1 cellular context compared by ENCODE assay signal in the genomic region with DNA sequence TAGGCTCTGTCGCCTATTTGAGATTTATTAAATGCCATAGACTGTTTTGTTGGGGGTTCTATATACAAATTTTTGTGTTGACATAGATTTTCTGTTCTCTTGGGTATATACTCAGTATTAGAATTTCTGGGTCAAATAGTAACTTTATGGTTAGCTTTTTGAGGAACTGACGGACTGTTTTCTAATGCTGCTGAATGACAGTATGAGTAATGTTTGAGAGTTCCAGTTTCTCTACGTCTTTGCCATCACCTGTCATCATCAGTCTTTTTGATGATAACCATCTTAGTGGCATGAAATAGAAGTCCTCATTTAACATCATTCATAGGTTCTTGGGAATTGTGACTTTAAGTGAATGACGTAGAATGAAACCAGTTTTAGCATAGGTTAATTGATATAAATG.
TF ChIP-seq lines count a peak whose summit lies in the region.

No MANE protein-coding gene starts in this region.

TF ChIP-seq in HepG2, 621 proteins besides CTCF, POLR2A, EP300 and RAD21 (continued from another document):
- TF ChIP-seq, protein P1, sequence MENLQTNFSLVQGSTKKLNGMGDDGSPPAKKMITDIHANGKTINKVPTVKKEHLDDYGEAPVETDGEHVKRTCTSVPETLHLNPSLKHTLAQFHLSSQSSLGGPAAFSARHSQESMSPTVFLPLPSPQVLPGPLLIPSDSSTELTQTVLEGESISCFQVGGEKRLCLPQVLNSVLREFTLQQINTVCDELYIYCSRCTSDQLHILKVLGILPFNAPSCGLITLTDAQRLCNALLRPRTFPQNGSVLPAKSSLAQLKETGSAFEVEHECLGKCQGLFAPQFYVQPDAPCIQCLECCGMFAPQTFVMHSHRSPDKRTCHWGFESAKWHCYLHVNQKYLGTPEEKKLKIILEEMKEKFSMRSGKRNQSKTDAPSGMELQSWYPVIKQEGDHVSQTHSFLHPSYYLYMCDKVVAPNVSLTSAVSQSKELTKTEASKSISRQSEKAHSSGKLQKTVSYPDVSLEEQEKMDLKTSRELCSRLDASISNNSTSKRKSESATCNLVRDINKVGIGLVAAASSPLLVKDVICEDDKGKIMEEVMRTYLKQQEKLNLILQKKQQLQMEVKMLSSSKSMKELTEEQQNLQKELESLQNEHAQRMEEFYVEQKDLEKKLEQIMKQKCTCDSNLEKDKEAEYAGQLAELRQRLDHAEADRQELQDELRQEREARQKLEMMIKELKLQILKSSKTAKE (CRISPR knock-in tag; IDR thresholded peaks at IDR 0.05; ENCODE audit: borderline replicate concordance): no peak
- no peak for TF ChIP-seq SMARCC2 (IDR thresholded peaks at IDR 0.05)
- TF ChIP-seq, protein P2, sequence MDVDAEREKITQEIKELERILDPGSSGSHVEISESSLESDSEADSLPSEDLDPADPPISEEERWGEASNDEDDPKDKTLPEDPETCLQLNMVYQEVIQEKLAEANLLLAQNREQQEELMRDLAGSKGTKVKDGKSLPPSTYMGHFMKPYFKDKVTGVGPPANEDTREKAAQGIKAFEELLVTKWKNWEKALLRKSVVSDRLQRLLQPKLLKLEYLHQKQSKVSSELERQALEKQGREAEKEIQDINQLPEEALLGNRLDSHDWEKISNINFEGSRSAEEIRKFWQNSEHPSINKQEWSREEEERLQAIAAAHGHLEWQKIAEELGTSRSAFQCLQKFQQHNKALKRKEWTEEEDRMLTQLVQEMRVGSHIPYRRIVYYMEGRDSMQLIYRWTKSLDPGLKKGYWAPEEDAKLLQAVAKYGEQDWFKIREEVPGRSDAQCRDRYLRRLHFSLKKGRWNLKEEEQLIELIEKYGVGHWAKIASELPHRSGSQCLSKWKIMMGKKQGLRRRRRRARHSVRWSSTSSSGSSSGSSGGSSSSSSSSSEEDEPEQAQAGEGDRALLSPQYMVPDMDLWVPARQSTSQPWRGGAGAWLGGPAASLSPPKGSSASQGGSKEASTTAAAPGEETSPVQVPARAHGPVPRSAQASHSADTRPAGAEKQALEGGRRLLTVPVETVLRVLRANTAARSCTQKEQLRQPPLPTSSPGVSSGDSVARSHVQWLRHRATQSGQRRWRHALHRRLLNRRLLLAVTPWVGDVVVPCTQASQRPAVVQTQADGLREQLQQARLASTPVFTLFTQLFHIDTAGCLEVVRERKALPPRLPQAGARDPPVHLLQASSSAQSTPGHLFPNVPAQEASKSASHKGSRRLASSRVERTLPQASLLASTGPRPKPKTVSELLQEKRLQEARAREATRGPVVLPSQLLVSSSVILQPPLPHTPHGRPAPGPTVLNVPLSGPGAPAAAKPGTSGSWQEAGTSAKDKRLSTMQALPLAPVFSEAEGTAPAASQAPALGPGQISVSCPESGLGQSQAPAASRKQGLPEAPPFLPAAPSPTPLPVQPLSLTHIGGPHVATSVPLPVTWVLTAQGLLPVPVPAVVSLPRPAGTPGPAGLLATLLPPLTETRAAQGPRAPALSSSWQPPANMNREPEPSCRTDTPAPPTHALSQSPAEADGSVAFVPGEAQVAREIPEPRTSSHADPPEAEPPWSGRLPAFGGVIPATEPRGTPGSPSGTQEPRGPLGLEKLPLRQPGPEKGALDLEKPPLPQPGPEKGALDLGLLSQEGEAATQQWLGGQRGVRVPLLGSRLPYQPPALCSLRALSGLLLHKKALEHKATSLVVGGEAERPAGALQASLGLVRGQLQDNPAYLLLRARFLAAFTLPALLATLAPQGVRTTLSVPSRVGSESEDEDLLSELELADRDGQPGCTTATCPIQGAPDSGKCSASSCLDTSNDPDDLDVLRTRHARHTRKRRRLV (CRISPR knock-in tag; IDR thresholded peaks at IDR 0.05): no peak
- no peak for TF ChIP-seq KLF11 (CRISPR knock-in tag; IDR thresholded peaks at IDR 0.05)
- no peak for TF ChIP-seq NKX3-1 (CRISPR knock-in tag; IDR thresholded peaks at IDR 0.05)
- no peak for TF ChIP-seq ZNF234 (CRISPR knock-in tag; conservative IDR thresholded peaks at IDR 0.05)
- TF ChIP-seq ZNF484 (CRISPR knock-in tag; IDR thresholded peaks at IDR 0.05; ENCODE audit: borderline replicate concordance, low read depth): no peak
- TF ChIP-seq KAT2B (IDR thresholded peaks at IDR 0.05; ENCODE audit: borderline replicate concordance, low read depth, low read length): no peak
- TF ChIP-seq PHF8 (CRISPR knock-in tag; IDR thresholded peaks at IDR 0.05): no peak
- TF ChIP-seq HOXD1 (CRISPR knock-in tag; IDR thresholded peaks at IDR 0.05): no peak
- TF ChIP-seq ZNF335 (CRISPR knock-in tag; IDR thresholded peaks at IDR 0.05): no peak
- TF ChIP-seq, protein P3, sequence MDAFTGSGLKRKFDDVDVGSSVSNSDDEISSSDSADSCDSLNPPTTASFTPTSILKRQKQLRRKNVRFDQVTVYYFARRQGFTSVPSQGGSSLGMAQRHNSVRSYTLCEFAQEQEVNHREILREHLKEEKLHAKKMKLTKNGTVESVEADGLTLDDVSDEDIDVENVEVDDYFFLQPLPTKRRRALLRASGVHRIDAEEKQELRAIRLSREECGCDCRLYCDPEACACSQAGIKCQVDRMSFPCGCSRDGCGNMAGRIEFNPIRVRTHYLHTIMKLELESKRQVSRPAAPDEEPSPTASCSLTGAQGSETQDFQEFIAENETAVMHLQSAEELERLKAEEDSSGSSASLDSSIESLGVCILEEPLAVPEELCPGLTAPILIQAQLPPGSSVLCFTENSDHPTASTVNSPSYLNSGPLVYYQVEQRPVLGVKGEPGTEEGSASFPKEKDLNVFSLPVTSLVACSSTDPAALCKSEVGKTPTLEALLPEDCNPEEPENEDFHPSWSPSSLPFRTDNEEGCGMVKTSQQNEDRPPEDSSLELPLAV (CRISPR knock-in tag; conservative IDR thresholded peaks at IDR 0.05; ENCODE audit: low read depth): no peak
